Comparison of ENCODE assay signal across 8 cellular contexts in genomic region chr22:42932857-42933782, GRCh38.
DNase-seq lines count a peak whose midpoint lies in the region; ATAC-seq and TF ChIP-seq lines count a peak whose summit lies in the region.

No MANE protein-coding gene starts in this region.

- POLR2A ChIA-PET in SK-N-SH (lab: Yijun Ruan, JAX): no interaction called here

- no peaks in the 10 kb centered on the region for H3K9me3 ChIP-seq in SK-N-SH
- no peaks in the 10 kb centered on the region for H3K9me3 ChIP-seq in lung (ENCODE audit: control insufficient read depth in 2 of 2, insufficient read depth in 1 of 2, low read length in 1 of 2)
- no peaks in the 10 kb centered on the region for H3K9me3 ChIP-seq in upper lobe of left lung

- H3K36me3 Mint-ChIP-seq in activated T-helper 2 cell treated with anti-CD3 and anti-CD28 coated beads, Interferon-gamma antibody, Interleukin-2, Interleukin-4, amounts not matched to agents 10 μg/mL and 5 μg/mL and 100 μg/mL, durations not matched to agents 14 hours and 24 hours and 36 hours (ENCODE audit: low read depth): no peaks in the 10 kb centered on the region

- DNase-seq in SK-N-SH (no peak), lung (ENCODE audit: low spot score) (no peak), upper lobe of left lung (peak in 1 of 2 donors; percentile 63), middle frontal gyrus (ENCODE audit: extremely low spot score, low spot score) (no peak), amniotic stem cell (lab: John Stamatoyannopoulos, UW) (no peak)
- no peak for DNase-seq in activated T-helper 2 cell treated with anti-CD3 and anti-CD28 coated beads, Interferon-gamma antibody, Interleukin-2, Interleukin-4, amounts not matched to agents 10 μg/mL and 5 μg/mL and 100 μg/mL, durations not matched to agents 14 hours and 24 hours and 36 hours (ENCODE audit: low spot score)

- no peak overlapping the region for H3K4me3 ChIP-seq in SK-N-SH (ENCODE audit: low read depth in 2 of 2, low read length in 1 of 2)
- no peak overlapping the region for H3K4me3 ChIP-seq in lung
- no peak overlapping the region for H3K4me3 ChIP-seq in upper lobe of left lung

- peak overlapping the region; percentile 83 for H3K27ac Mint-ChIP-seq in activated T-helper 2 cell treated with anti-CD3 and anti-CD28 coated beads, Interferon-gamma antibody, Interleukin-2, Interleukin-4, amounts not matched to agents 10 μg/mL and 5 μg/mL and 100 μg/mL, durations not matched to agents 14 hours and 24 hours and 36 hours

- no peaks in the 10 kb centered on the region for H4K20me1 ChIP-seq in SK-N-SH (ENCODE audit: insufficient read depth)

- H3K79me2 ChIP-seq in SK-N-SH (ENCODE audit: insufficient read depth): peaks cover 93% of the 10 kb centered on the region

- 81% methylated on average over 8 of the region's 11 CpGs for WGBS in SK-N-SH (ENCODE audit: low lambda C conversion rate)
- 34 to 36% methylated on average over 11 of the region's 11 CpGs for WGBS in lung, 2 donors
- 39 to 41% methylated on average over 11 of the region's 11 CpGs for WGBS in upper lobe of left lung, 2 donors

- no peaks in the 10 kb centered on the region for H3K9me2 ChIP-seq in SK-N-SH

- H3K27me3 ChIP-seq in SK-N-SH (ENCODE audit: insufficient read depth): no peaks in the 10 kb centered on the region
- no peaks in the 10 kb centered on the region for H3K27me3 ChIP-seq in lung (ENCODE audit: control insufficient read depth, insufficient read depth)
- no peaks in the 10 kb centered on the region for H3K27me3 ChIP-seq in upper lobe of left lung

- CTCF ChIA-PET in SK-N-SH (lab: Yijun Ruan, JAX): no interaction called here

- no peak for TF ChIP-seq EP300 in SK-N-SH (IDR thresholded peaks at IDR 0.05; ENCODE audit: borderline replicate concordance in 1 of 2, low read depth in 1 of 2, low read length in 1 of 2)
- TF ChIP-seq EP300 in upper lobe of left lung (IDR thresholded peaks at IDR 0.05): peak in 1 of 4 donors; percentile 13

- peak overlapping the region; percentile 68; the same call in 1 of the 2 replicates for H3K4me2 ChIP-seq in SK-N-SH

- H3K4me1 ChIP-seq in SK-N-SH (ENCODE audit: control insufficient read depth in 1 of 2, insufficient read depth in 2 of 2, low read depth in 1 of 2, low read length in 1 of 2) (peaks cover 2 to 29% of the 10 kb centered on the region in 2 experiments; a peak in 3 of 4 replicates), lung (ENCODE audit: control insufficient read depth in 2 of 2, insufficient read depth in 2 of 2, low read length in 2 of 2) (peaks cover 40 to 65% of the 10 kb centered on the region in 2 donors), upper lobe of left lung (peaks cover 92 to 95% (median 94%) of the 10 kb centered on the region in 4 donors)

- H3K27me3 Mint-ChIP-seq in activated T-helper 2 cell treated with anti-CD3 and anti-CD28 coated beads, Interferon-gamma antibody, Interleukin-2, Interleukin-4, amounts not matched to agents 10 μg/mL and 5 μg/mL and 100 μg/mL, durations not matched to agents 14 hours and 24 hours and 36 hours (ENCODE audit: low read depth): no peaks in the 10 kb centered on the region

- no peaks in the 10 kb centered on the region for H3K9me3 Mint-ChIP-seq in activated T-helper 2 cell treated with anti-CD3 and anti-CD28 coated beads, Interferon-gamma antibody, Interleukin-2, Interleukin-4, amounts not matched to agents 10 μg/mL and 5 μg/mL and 100 μg/mL, durations not matched to agents 14 hours and 24 hours and 36 hours

- no peak overlapping the region for H2AFZ ChIP-seq in SK-N-SH (ENCODE audit: low read depth)

- no peak for TF ChIP-seq POLR2A in upper lobe of left lung (IDR thresholded peaks at IDR 0.05)

- peak overlapping the region; percentile 76 for H3K9ac ChIP-seq in SK-N-SH

- peak overlapping the region; percentile 37 for H3K4me3 Mint-ChIP-seq in activated T-helper 2 cell treated with anti-CD3 and anti-CD28 coated beads, Interferon-gamma antibody, Interleukin-2, Interleukin-4, amounts not matched to agents 10 μg/mL and 5 μg/mL and 100 μg/mL, durations not matched to agents 14 hours and 24 hours and 36 hours (ENCODE audit: low read depth)

- ATAC-seq in SK-N-SH treated with all-trans-retinoic acid at 6 μM for 48 hours (no peak), HG03135 (IDR thresholded peaks at IDR 0.05; ENCODE audit: unreplicated experiment) (peak; percentile 43), lung (ENCODE audit: insufficient read depth, low FRiP score) (no peak), upper lobe of left lung (ENCODE audit: low FRiP score in 2 of 2) (peak; percentile 52 to 68)

- peak overlapping the region in 1 of 2 experiments; percentile 99; a peak in 2 of 4 replicates for H3K27ac ChIP-seq in SK-N-SH (ENCODE audit: low read depth in 2 of 2, low read length in 1 of 2)
- peak overlapping the region; percentile 88 to 99 for H3K27ac ChIP-seq in lung (ENCODE audit: low read depth in 1 of 2, low read length in 1 of 2)
- peak overlapping the region; percentile 85 to 89 (median 88) for H3K27ac ChIP-seq in upper lobe of left lung

- TF ChIP-seq CTCF in SK-N-SH (IDR thresholded peaks at IDR 0.05) (no peak), lung (IDR thresholded peaks at IDR 0.05; ENCODE audit: control extremely low read depth, extremely low read depth) (no peak), upper lobe of left lung (IDR thresholded peaks at IDR 0.05) (peak in 1 of 6 experiments; percentile 11)

- peaks cover 9% of the 10 kb centered on the region for H3F3A ChIP-seq in SK-N-SH (replicated peaks; ENCODE audit: insufficient read depth)

- no peak for TF ChIP-seq RAD21 in SK-N-SH (IDR thresholded peaks at IDR 0.05; ENCODE audit: low read length)

- intact Hi-C loops in activated T-helper 2 cell treated with anti-CD3 and anti-CD28 coated beads, Interferon-gamma antibody, Interleukin-2, Interleukin-4, amounts not matched to agents 10 μg/mL and 5 μg/mL and 100 μg/mL, durations not matched to agents 14 hours and 24 hours and 36 hours (cut with micrococcal nuclease): loop anchor here (1.0 to 10.0 kb wide), 3 partner anchors 68 to 82 kb away; partner anchors contain the start of gene PACSIN2

- H3K36me3 ChIP-seq in SK-N-SH (replicated peaks in 1 of 2; ENCODE audit: control insufficient read depth in 1 of 2, insufficient read depth in 2 of 2, low read length in 1 of 2) (no peaks in the 10 kb centered on the region), lung (ENCODE audit: control insufficient read depth in 2 of 2, insufficient read depth in 2 of 2, low read length in 2 of 2) (no peaks in the 10 kb centered on the region), upper lobe of left lung (no peaks in the 10 kb centered on the region)

- peaks cover 50% of the 10 kb centered on the region for H3K4me1 Mint-ChIP-seq in activated T-helper 2 cell treated with anti-CD3 and anti-CD28 coated beads, Interferon-gamma antibody, Interleukin-2, Interleukin-4, amounts not matched to agents 10 μg/mL and 5 μg/mL and 100 μg/mL, durations not matched to agents 14 hours and 24 hours and 36 hours (ENCODE audit: low read depth)

TF ChIP-seq in SK-N-SH, 30 proteins besides CTCF, POLR2A, EP300 and RAD21 (continues in another document):
- no peak for TF ChIP-seq IRF3 (IDR thresholded peaks at IDR 0.05; ENCODE audit: low read depth, low read length)
- TF ChIP-seq YY1 (IDR thresholded peaks at IDR 0.05; ENCODE audit: low read depth): no peak
- TF ChIP-seq MXI1 (IDR thresholded peaks at IDR 0.05; ENCODE audit: low read depth, low read length): no peak
- TF ChIP-seq USF2 (IDR thresholded peaks at IDR 0.05; ENCODE audit: borderline replicate concordance, low read depth, low read length): no peak
- no peak for TF ChIP-seq SMC3 (IDR thresholded peaks at IDR 0.05; ENCODE audit: low read depth, low read length)
- TF ChIP-seq GABPA (IDR thresholded peaks at IDR 0.05; ENCODE audit: low read depth): no peak

TF ChIP-seq in SK-N-SH treated with all-trans-retinoic acid at 6 μM for 48 hours, 23 proteins besides CTCF, POLR2A, EP300 and RAD21 (continues in another document):
- TF ChIP-seq, protein P1, sequence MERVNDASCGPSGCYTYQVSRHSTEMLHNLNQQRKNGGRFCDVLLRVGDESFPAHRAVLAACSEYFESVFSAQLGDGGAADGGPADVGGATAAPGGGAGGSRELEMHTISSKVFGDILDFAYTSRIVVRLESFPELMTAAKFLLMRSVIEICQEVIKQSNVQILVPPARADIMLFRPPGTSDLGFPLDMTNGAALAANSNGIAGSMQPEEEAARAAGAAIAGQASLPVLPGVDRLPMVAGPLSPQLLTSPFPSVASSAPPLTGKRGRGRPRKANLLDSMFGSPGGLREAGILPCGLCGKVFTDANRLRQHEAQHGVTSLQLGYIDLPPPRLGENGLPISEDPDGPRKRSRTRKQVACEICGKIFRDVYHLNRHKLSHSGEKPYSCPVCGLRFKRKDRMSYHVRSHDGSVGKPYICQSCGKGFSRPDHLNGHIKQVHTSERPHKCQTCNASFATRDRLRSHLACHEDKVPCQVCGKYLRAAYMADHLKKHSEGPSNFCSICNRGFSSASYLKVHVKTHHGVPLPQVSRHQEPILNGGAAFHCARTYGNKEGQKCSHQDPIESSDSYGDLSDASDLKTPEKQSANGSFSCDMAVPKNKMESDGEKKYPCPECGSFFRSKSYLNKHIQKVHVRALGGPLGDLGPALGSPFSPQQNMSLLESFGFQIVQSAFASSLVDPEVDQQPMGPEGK (CRISPR knock-in tag; IDR thresholded peaks at IDR 0.05; ENCODE audit: borderline replicate concordance): no peak
- TF ChIP-seq ZC3H10 (CRISPR knock-in tag; IDR thresholded peaks at IDR 0.05) (no peak), CSDC2 (CRISPR knock-in tag; IDR thresholded peaks at IDR 0.05) (no peak), TOX (CRISPR knock-in tag; IDR thresholded peaks at IDR 0.05; ENCODE audit: borderline replicate concordance) (no peak), ZNF565 (CRISPR knock-in tag; conservative IDR thresholded peaks at IDR 0.05; ENCODE audit: low read depth) (no peak), ZNF70 (CRISPR knock-in tag; IDR thresholded peaks at IDR 0.05) (no peak), RARB (CRISPR knock-in tag; IDR thresholded peaks at IDR 0.05) (no peak), ISL1 (CRISPR knock-in tag; IDR thresholded peaks at IDR 0.05) (no peak), ZFP3 (CRISPR knock-in tag; IDR thresholded peaks at IDR 0.05) (no peak), ZFP30 (CRISPR knock-in tag; IDR thresholded peaks at IDR 0.05) (no peak)

Comparison
In these comparisons a context has a peak if more than half of its experiments do, and no peak if none do; other contexts are left out.
1. ATAC-seq: peak in HG03135 (single experiment) and upper lobe of left lung (2 of 2); none in SK-N-SH treated with all-trans-retinoic acid at 6 μM for 48 hours (single experiment) and lung (single experiment).